ENCODE assay signal across 23 cellular contexts in genomic region chr9:116476002-116476401, GRCh38.
"Had no signal": no experiment of that assay in that cellular context is flagged by ENCODE, and none has a peak within 500 bp of the region (broad histone marks: within the 10 kb centered on the region; RNA-seq: fewer than 3 reads in every experiment).

No MANE protein-coding gene starts in this region.

- H3K9me3 ChIP-seq: SJSA1 had no signal

- H3K27me3 ChIP-seq: SJSA1 had no signal

- H3K36me3 ChIP-seq: SJSA1 had no signal

- H3K4me3 ChIP-seq: SJSA1, SK-N-MC had no signal

- FAIRE-seq: HTR-8/SVneo, RCC 7860 had no signal

- DNase-seq: KBM-7, MV-4-11, NCI-H1048, NCI-H1105, NCI-H1417, NCI-H1436 treated with DMSO at 0.1 percent for 48 hours, NCI-H1694, NCI-H187 treated with DMSO at 0.1 percent for 48 hours, NCI-H2029 treated with DMSO at 0.1 percent for 48 hours, NCI-H2107, NCI-H2171, NCI-H226, NCI-H446, NCI-H510A, NCI-H524 treated with DMSO at 0.1 percent for 48 hours, Right ventricle myocardium superior, RPMI8226, SIG-M5 had no signal

- H3K27ac ChIP-seq: HL-60, SJSA1 had no signal
